In genomic region chr18:72848534-72849237, GRCh38 we compare ENCODE assay signal across 26 cellular contexts. TPM values are rescaled to one million over a fixed set of nuclear protein-coding genes. Genes with fewer than 3 reads are reported as not detected.
DNase-seq lines count a peak whose midpoint lies in the region; ATAC-seq and TF ChIP-seq lines count a peak whose summit lies in the region.
"Had no signal": no experiment of that assay in that cellular context is flagged by ENCODE, and none has a peak within 500 bp of the region (broad histone marks: within the 10 kb centered on the region; RNA-seq: fewer than 3 reads in every experiment).

No MANE protein-coding gene starts in this region.

- H3K4me3 ChIP-seq in MM.1S (ENCODE audit: low read length), result no peak overlapping the region
- H3K4me3 ChIP-seq in astrocyte of the spinal cord (ENCODE audit: low read depth, low read length), result no peak overlapping the region
- no peak overlapping the region for H3K4me3 ChIP-seq in SK-N-SH (ENCODE audit: low read depth in 2 of 2, low read length in 1 of 2)
- no peak overlapping the region for H3K4me3 ChIP-seq in SJCRH30
- H3K4me3 ChIP-seq: heart right ventricle, stomach had no signal

- H3K9me3 ChIP-seq in MM.1S (replicated peaks; ENCODE audit: insufficient read depth, low read length) (no peaks in the 10 kb centered on the region; the same call in 1 of the 2 replicates), SK-N-SH (no peaks in the 10 kb centered on the region), SJCRH30 (replicated peaks) (no peaks in the 10 kb centered on the region)
- H3K9me3 ChIP-seq: neutrophil had no signal

- H3K9ac ChIP-seq in MM.1S (ENCODE audit: low read length) (no peak overlapping the region; the same call in 1 of the 2 replicates), SK-N-SH (no peak overlapping the region)

- no peaks in the 10 kb centered on the region for H3K4me1 Mint-ChIP-seq in activated CD4-positive, alpha-beta T cell treated with anti-CD3 and anti-CD28 coated beads for 36 hours
- H3K4me1 Mint-ChIP-seq: activated naive CD8-positive, alpha-beta T cell treated with anti-CD3 and anti-CD28 coated beads, Interleukin-2, amount 50 U/mL, for 24 hours; CD8-positive, alpha-beta memory T cell; immature natural killer cell had no signal

- POLR2A ChIA-PET in SK-N-SH (lab: Yijun Ruan, JAX), result no interaction called here
- POLR2A ChIA-PET in activated CD4-positive, alpha-beta T cell treated with anti-CD3 and anti-CD28 coated beads for 36 hours (lab: Charles Lee), result no interaction called here

- H3K4me1 ChIP-seq in MM.1S (ENCODE audit: low read length), result peaks cover 34% of the 10 kb centered on the region
- no peaks in the 10 kb centered on the region for H3K4me1 ChIP-seq in SK-N-SH (ENCODE audit: control insufficient read depth in 1 of 2, insufficient read depth in 2 of 2, low read depth in 1 of 2, low read length in 1 of 2)
- no peaks in the 10 kb centered on the region for H3K4me1 ChIP-seq in SJCRH30
- H3K4me1 ChIP-seq: heart right ventricle, stomach had no signal

- no peak overlapping the region for H3K27ac Mint-ChIP-seq in activated CD4-positive, alpha-beta T cell treated with anti-CD3 and anti-CD28 coated beads for 36 hours
- H3K27ac Mint-ChIP-seq: activated naive CD8-positive, alpha-beta T cell treated with anti-CD3 and anti-CD28 coated beads, Interleukin-2, amount 50 U/mL, for 24 hours; CD8-positive, alpha-beta memory T cell; immature natural killer cell had no signal

- no peaks in the 10 kb centered on the region for H3K27me3 Mint-ChIP-seq in activated CD4-positive, alpha-beta T cell treated with anti-CD3 and anti-CD28 coated beads for 36 hours
- H3K27me3 Mint-ChIP-seq: activated naive CD8-positive, alpha-beta T cell treated with anti-CD3 and anti-CD28 coated beads, Interleukin-2, amount 50 U/mL, for 24 hours; CD8-positive, alpha-beta memory T cell had no signal

- peak; percentile 38 for ATAC-seq in GM18870 (IDR thresholded peaks at IDR 0.05; ENCODE audit: unreplicated experiment)
- ATAC-seq in activated CD4-positive, alpha-beta T cell treated with anti-CD3 and anti-CD28 coated beads for 36 hours, result no peak
- ATAC-seq: activated naive CD8-positive, alpha-beta T cell treated with anti-CD3 and anti-CD28 coated beads, Interleukin-2, amount 50 U/mL, for 24 hours; heart right ventricle had no signal

- no peak for TF ChIP-seq CTCF in MM.1S (IDR thresholded peaks at IDR 0.05; ENCODE audit: low read length)
- no peak for TF ChIP-seq CTCF in astrocyte of the spinal cord (IDR thresholded peaks at IDR 0.05; ENCODE audit: low read depth, low read length)
- TF ChIP-seq CTCF in SK-N-SH (IDR thresholded peaks at IDR 0.05), result no peak

- H3K27ac ChIP-seq in MM.1S (ENCODE audit: low read length) (peak overlapping the region; percentile 63), SK-N-SH (ENCODE audit: low read depth in 2 of 2, low read length in 1 of 2) (no peak overlapping the region), SJCRH30 (no peak overlapping the region)
- H3K27ac ChIP-seq: brain microvascular endothelial cell, heart right ventricle, neutrophil, stomach had no signal

- TF ChIP-seq RAD21 in SK-N-SH (IDR thresholded peaks at IDR 0.05; ENCODE audit: low read length), result no peak

- H3K79me2 ChIP-seq in MM.1S (ENCODE audit: low read length), result no peaks in the 10 kb centered on the region
- no peaks in the 10 kb centered on the region for H3K79me2 ChIP-seq in SK-N-SH (ENCODE audit: insufficient read depth)

- no peaks in the 10 kb centered on the region for H3K27me3 ChIP-seq in MM.1S (replicated peaks; ENCODE audit: insufficient read depth, low read length)
- no peaks in the 10 kb centered on the region for H3K27me3 ChIP-seq in SK-N-SH (ENCODE audit: insufficient read depth)
- no peaks in the 10 kb centered on the region for H3K27me3 ChIP-seq in SJCRH30
- H3K27me3 ChIP-seq: brain microvascular endothelial cell, heart right ventricle, neutrophil, stomach had no signal

- no peak overlapping the region for H2AFZ ChIP-seq in MM.1S (ENCODE audit: low read length)
- no peak overlapping the region for H2AFZ ChIP-seq in SK-N-SH (ENCODE audit: low read depth)

- TF ChIP-seq EP300 in SK-N-SH (IDR thresholded peaks at IDR 0.05; ENCODE audit: borderline replicate concordance in 1 of 2, low read depth in 1 of 2, low read length in 1 of 2), result no peak

- no peaks in the 10 kb centered on the region for H3K36me3 Mint-ChIP-seq in activated CD4-positive, alpha-beta T cell treated with anti-CD3 and anti-CD28 coated beads for 36 hours (ENCODE audit: low read depth)
- H3K36me3 Mint-ChIP-seq: CD8-positive, alpha-beta memory T cell; immature natural killer cell had no signal

- peaks cover 4% of the 10 kb centered on the region for H3K9me3 Mint-ChIP-seq in activated CD4-positive, alpha-beta T cell treated with anti-CD3 and anti-CD28 coated beads for 36 hours (ENCODE audit: low read depth)

- H3K36me3 ChIP-seq in MM.1S (replicated peaks; ENCODE audit: insufficient read depth, low read length) (no peaks in the 10 kb centered on the region), SK-N-SH (replicated peaks in 1 of 2; ENCODE audit: control insufficient read depth in 1 of 2, insufficient read depth in 2 of 2, low read length in 1 of 2) (no peaks in the 10 kb centered on the region), SJCRH30 (no peaks in the 10 kb centered on the region)
- H3K36me3 ChIP-seq: brain microvascular endothelial cell, heart right ventricle, neutrophil, stomach had no signal

- in situ Hi-C loops in astrocyte of the spinal cord (cut with HindIII; ENCODE audit: low sequenced_read_pairs), result no loop called here

- H3K4me2 ChIP-seq in MM.1S (ENCODE audit: low read depth, low read length), result peak overlapping the region; percentile 44
- H3K4me2 ChIP-seq in SK-N-SH, result no peak overlapping the region

- H4K20me1 ChIP-seq in MM.1S (ENCODE audit: insufficient read depth, low read length), result no peaks in the 10 kb centered on the region
- H4K20me1 ChIP-seq in SK-N-SH (ENCODE audit: insufficient read depth), result no peaks in the 10 kb centered on the region

- WGBS in SK-N-SH (ENCODE audit: low lambda C conversion rate), result 0% methylated on average over 1 of the region's 1 CpG

- H3K4me3 Mint-ChIP-seq in activated CD4-positive, alpha-beta T cell treated with anti-CD3 and anti-CD28 coated beads for 36 hours, result no peak overlapping the region
- H3K4me3 Mint-ChIP-seq: activated naive CD8-positive, alpha-beta T cell treated with anti-CD3 and anti-CD28 coated beads, Interleukin-2, amount 50 U/mL, for 24 hours; CD8-positive, alpha-beta memory T cell; immature natural killer cell had no signal

- intact Hi-C loops in activated CD4-positive, alpha-beta T cell treated with anti-CD3 and anti-CD28 coated beads for 36 hours (cut with DNase I, micrococcal nuclease), result no loop called here

- DNase-seq in MM.1S (peak; percentile 89), astrocyte of the spinal cord (ENCODE audit: low read depth, low spot score) (peak; percentile 48), putamen (ENCODE audit: low spot score) (peak; percentile 37), SK-N-SH (no peak), SJCRH30 (no peak), NCI-H774 (lab: John Stamatoyannopoulos, UW) (no peak)
- DNase-seq in activated CD4-positive, alpha-beta T cell treated with anti-CD3 and anti-CD28 coated beads for 36 hours, result no peak
- DNase-seq: activated CD4-positive, alpha-beta T cell treated with anti-CD3 and anti-CD28 coated beads for 48 hours; activated CD8-positive, alpha-beta memory T cell treated with anti-CD3 and anti-CD28 coated beads, Interleukin-2, amount 50 U/mL, for 4 hours; activated naive CD8-positive, alpha-beta T cell treated with anti-CD3 and anti-CD28 coated beads, Interleukin-2, amount 50 U/mL, for 24 hours; brain microvascular endothelial cell; CD8-positive, alpha-beta memory T cell; cortex of kidney; DMS79 treated with DMSO at 0.1 percent for 48 hours; heart right ventricle; immature natural killer cell; MV-4-11; NCI-H187 treated with DMSO at 0.1 percent for 48 hours; NCI-H345; NK-92 treated with Interleukin-12 subunit alpha and Interleukin-12 subunit beta, amount 100 ng/mL, for 24 hours; Right ventricle myocardium superior; stimulated activated CD4-positive, alpha-beta T cell treated with anti-CD3 and anti-CD28 coated beads, Interleukin-4, amount 100 ng/mL, for 24 hours; stomach; T-helper 1 cell had no signal

- CTCF ChIA-PET in SK-N-SH (lab: Yijun Ruan, JAX), result no interaction called here
- CTCF ChIA-PET in activated CD4-positive, alpha-beta T cell treated with anti-CD3 and anti-CD28 coated beads for 36 hours (lab: Charles Lee), result no interaction called here

- H3F3A ChIP-seq in MM.1S (ENCODE audit: insufficient read depth, low read length) (peaks cover 24% of the 10 kb centered on the region), SK-N-SH (replicated peaks; ENCODE audit: insufficient read depth) (no peaks in the 10 kb centered on the region)

- H3K9me2 ChIP-seq in MM.1S (replicated peaks; ENCODE audit: insufficient read depth, low read length) (no peaks in the 10 kb centered on the region), SK-N-SH (no peaks in the 10 kb centered on the region)

TF ChIP-seq in SK-N-SH, 30 proteins besides CTCF, POLR2A, EP300 and RAD21 (continues in another document):
- TF ChIP-seq GABPA (IDR thresholded peaks at IDR 0.05; ENCODE audit: low read depth) (no peak), RCOR1 (IDR thresholded peaks at IDR 0.05; ENCODE audit: low read length) (no peak), RFX5 (IDR thresholded peaks at IDR 0.05; ENCODE audit: low read length) (no peak), FOXJ3 (CRISPR knock-in tag; IDR thresholded peaks at IDR 0.05) (no peak)
- TF ChIP-seq, protein P1, sequence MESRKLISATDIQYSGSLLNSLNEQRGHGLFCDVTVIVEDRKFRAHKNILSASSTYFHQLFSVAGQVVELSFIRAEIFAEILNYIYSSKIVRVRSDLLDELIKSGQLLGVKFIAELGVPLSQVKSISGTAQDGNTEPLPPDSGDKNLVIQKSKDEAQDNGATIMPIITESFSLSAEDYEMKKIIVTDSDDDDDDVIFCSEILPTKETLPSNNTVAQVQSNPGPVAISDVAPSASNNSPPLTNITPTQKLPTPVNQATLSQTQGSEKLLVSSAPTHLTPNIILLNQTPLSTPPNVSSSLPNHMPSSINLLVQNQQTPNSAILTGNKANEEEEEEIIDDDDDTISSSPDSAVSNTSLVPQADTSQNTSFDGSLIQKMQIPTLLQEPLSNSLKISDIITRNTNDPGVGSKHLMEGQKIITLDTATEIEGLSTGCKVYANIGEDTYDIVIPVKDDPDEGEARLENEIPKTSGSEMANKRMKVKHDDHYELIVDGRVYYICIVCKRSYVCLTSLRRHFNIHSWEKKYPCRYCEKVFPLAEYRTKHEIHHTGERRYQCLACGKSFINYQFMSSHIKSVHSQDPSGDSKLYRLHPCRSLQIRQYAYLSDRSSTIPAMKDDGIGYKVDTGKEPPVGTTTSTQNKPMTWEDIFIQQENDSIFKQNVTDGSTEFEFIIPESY (IDR thresholded peaks at IDR 0.05; ENCODE audit: borderline replicate concordance, low read depth), result no peak

RNA-seq across cellular contexts. Expression of gene NETO1, which starts 19.1 kb away (rescaled TPM):
- not detected in 2 replicates for polyA plus RNA-seq in SK-N-SH (2012; rRNA removed)
- polyA plus RNA-seq in SK-N-SH (2012; cell fraction: cytosol; rRNA removed), result not detected in 2 replicates
- not detected in 2 replicates for polyA plus RNA-seq in SK-N-SH (2012; cell fraction: nucleus; rRNA removed)
- not detected in 2 replicates for total RNA-seq in SJCRH30 (2014; rRNA removed; shearing (Covaris generic))
- not detected for total RNA-seq in activated CD4-positive, alpha-beta T cell treated with anti-CD3 and anti-CD28 coated beads for 36 hours
- total RNA-seq: CD8-positive, alpha-beta memory T cell; Right ventricle myocardium superior had no signal
- polyA plus RNA-seq: CD8-positive, alpha-beta memory T cell; immature natural killer cell had no signal

Comparison
In these comparisons a context has a peak if more than half of its experiments do, and no peak if none do; other contexts are left out.
1. DNase-seq: peak in MM.1S (single experiment), astrocyte of the spinal cord (single experiment) and putamen (single experiment); none in SK-N-SH (single experiment), SJCRH30 (0 of 2), NCI-H774 (single experiment) and activated CD4-positive, alpha-beta T cell treated with anti-CD3 and anti-CD28 coated beads for 36 hours (single experiment).